15 cellular contexts compared by ENCODE assay signal in the genomic region with DNA sequence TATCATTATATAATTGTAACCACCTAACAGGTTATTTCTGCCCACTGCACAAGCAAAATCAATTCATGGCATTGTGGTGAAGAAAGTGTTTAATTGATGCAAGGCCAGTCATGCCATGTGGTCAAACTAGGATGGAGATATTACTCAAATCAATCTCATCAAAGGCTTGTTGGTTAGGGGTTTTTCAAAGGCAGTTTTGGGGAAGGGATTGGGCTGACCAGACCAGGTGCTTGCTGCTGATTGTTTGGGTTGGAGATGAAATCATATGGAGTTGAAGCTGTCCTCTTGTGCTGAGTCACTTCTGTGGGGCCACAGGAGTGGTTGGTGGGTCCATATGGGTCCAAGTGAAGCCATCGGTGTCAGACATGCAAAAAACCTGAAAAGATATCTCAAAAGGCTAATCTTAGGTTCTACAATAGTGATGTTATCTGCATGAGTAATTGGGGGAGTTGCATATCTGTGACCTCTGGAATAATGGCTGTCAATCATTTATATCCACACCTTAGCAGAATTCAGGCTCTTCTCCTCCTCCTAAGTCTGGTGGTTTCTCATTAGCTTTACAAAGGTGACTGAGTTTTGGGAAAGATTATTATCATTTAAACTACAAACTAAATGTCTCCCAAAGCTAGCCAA.
DNase-seq lines count a peak whose midpoint lies in the region; ATAC-seq lines count a peak whose summit lies in the region.
"Had no signal": no experiment of that assay in that cellular context is flagged by ENCODE, and none has a peak within 500 bp of the region (broad histone marks: within the 10 kb centered on the region; RNA-seq: fewer than 3 reads in every experiment).

No MANE protein-coding gene starts in this region.

- ATAC-seq in GM18517 (IDR thresholded peaks at IDR 0.05; ENCODE audit: unreplicated experiment) (peak; percentile 86), GM21381 (IDR thresholded peaks at IDR 0.05; ENCODE audit: unreplicated experiment) (peak; percentile 68), HG02938 (IDR thresholded peaks at IDR 0.05; ENCODE audit: unreplicated experiment) (peak; percentile 88), HG03565 (IDR thresholded peaks at IDR 0.05; ENCODE audit: unreplicated experiment) (peak; percentile 92), HG03139 (IDR thresholded peaks at IDR 0.05; ENCODE audit: unreplicated experiment) (no peak)
- ATAC-seq: heart left ventricle had no signal

- DNase-seq in NCI-H2171 treated with DMSO at 0.1 percent for 48 hours (lab: John Stamatoyannopoulos, UW) (no peak), KBM-7 (no peak)
- no peak for DNase-seq in activated naive CD4-positive, alpha-beta T cell treated with Interleukin-2 at 50 U/mL for 16 hours
- DNase-seq: activated CD8-positive, alpha-beta memory T cell treated with anti-CD3 and anti-CD28 coated beads, Interleukin-2, amount 50 U/mL, for 4 hours; activated naive CD8-positive, alpha-beta T cell treated with anti-CD3 and anti-CD28 coated beads, Interleukin-2, amount 10 ng/mL, durations not matched to agents 7 days and 5 days; AML-193; H7; heart left ventricle; MV-4-11; stimulated activated CD4-positive, alpha-beta T cell treated with anti-CD3 and anti-CD28 coated beads, Interleukin-2, amount 100 ng/mL, for 24 hours had no signal

- in situ Hi-C loops in KBM-7 (cut with MboI; ENCODE audit: low pct_unique_long_range_greater_than_20kb, low sequenced_read_pairs) = no loop called here
